8 cellular contexts compared by ENCODE assay signal in the genomic region with DNA sequence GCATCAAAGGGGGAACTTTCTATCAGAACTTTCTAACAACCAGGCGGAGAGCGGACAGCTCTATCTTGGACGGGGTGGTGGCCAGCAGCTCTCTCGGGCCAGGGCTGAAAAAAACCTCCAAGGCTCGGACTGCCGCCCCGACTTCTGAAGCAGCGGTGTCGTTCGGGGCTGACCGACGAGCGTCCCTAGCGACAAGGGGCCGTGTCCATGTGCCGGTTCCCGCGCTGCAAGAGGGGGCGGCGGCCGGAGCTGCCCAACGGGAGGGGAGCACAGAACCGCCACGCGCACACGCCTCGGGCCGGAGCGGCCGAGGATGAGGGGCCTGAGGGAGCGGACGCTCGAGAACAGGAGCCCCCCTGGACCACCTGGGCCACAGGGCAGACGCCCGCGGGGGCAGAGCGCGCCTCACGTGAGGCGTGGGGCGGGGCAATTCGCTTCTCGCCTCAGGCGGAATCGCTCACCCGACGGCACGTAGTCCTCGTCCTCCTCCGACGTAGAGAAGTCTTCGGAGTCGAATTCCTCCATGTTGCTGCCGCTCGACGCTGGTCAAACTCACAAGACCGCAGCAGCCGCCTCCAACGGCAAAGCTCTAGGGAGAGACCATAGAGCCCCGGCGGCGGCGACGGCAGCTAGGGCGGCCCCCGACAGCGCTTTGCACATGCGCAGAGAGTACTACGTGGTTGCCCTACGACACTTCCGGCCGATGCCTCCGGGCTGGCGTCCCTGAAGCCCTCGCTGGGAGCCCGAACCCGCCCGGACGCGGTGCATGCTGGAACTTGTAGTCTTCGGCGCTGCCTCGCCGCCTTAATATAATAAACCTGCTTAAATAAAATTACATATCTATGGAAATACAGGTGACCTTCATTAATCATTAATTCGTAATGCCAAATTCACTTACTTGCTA. TPM values are rescaled to one million over a fixed set of nuclear protein-coding genes. Genes with fewer than 3 reads are reported as not detected.
A peak's percentile ranks its signal among the peaks of the same experiment; 100 is the strongest.
DNase-seq lines count a peak whose midpoint lies in the region; ATAC-seq and TF ChIP-seq lines count a peak whose summit lies in the region.

CFDP1 (minus strand) TSS at position 676 of the 904 bp plus-strand sequence; CDS start at position 525, 151 bp downstream.

- peak within 1 kb of the TSS; percentile 68 for H3K9ac ChIP-seq in DND-41 (ENCODE audit: low read depth, low read length)

- POLR2A ChIA-PET in naive thymus-derived CD4-positive, alpha-beta T cell (lab: Charles Lee): interaction anchor here (0.6 to 2.9 kb wide), 19 partner anchors 9 to 1758 kb away, joined by 3 to 25 read pairs (median 5); partner anchors contain the start of genes ADAT1, GABARAPL2, KARS1 and TERF2IP

- no peaks in the 10 kb centered on the region for H3K27me3 Mint-ChIP-seq in naive thymus-derived CD4-positive, alpha-beta T cell
- H3K27me3 Mint-ChIP-seq in stimulated activated naive B cell treated with anti-CD40 and anti-IgM and Interleukin-4, amounts not matched to agents 10 μg/mL and 1 μg/mL and 100 μg/mL, for 72 hours: no peaks in the 10 kb centered on the region

- intact Hi-C loops in naive thymus-derived CD4-positive, alpha-beta T cell (cut with micrococcal nuclease): loop anchor here (1.0 to 10.0 kb wide), 14 partner anchors 31 to 1757 kb away; partner anchors contain the start of genes ADAT1 (in 2 of the 2), GABARAPL2 (in 2 of the 2), KARS1 (in 2 of the 2) and TERF2IP (in 2 of the 2)

- peak within 1 kb of the TSS; percentile 76 for H3K4me2 ChIP-seq in DND-41 (ENCODE audit: insufficient read depth, low read length)

- CTCF ChIA-PET in naive thymus-derived CD4-positive, alpha-beta T cell (lab: Charles Lee): interaction anchor here (0.8 to 1.5 kb wide), 6 partner anchors 14 to 83 kb away, joined by 3 to 9 read pairs (median 4); partner anchors contain the start of gene TMEM170A

- peaks cover 19 to 53% (median 43%) of the 10 kb centered on the region in 7 donors for H3K4me1 Mint-ChIP-seq in naive thymus-derived CD4-positive, alpha-beta T cell
- H3K4me1 Mint-ChIP-seq in stimulated activated naive B cell treated with anti-CD40 and anti-IgM and Interleukin-4, amounts not matched to agents 10 μg/mL and 1 μg/mL and 100 μg/mL, for 72 hours: peaks cover 13 to 41% of the 10 kb centered on the region in 2 donors

- H3K27ac Mint-ChIP-seq in naive thymus-derived CD4-positive, alpha-beta T cell: peak within 1 kb of the TSS; percentile 94 to 100 (median 97)
- peak within 1 kb of the TSS; percentile 93 for H3K27ac Mint-ChIP-seq in stimulated activated naive B cell treated with anti-CD40 and anti-IgM and Interleukin-4, amounts not matched to agents 10 μg/mL and 1 μg/mL and 100 μg/mL, for 72 hours

- H3K4me1 ChIP-seq in DND-41 (ENCODE audit: insufficient read depth, low read length): peaks cover 41% of the 10 kb centered on the region
- peaks cover 5 to 9% of the 10 kb centered on the region in 2 donors for H3K4me1 ChIP-seq in naive thymus-derived CD4-positive, alpha-beta T cell (ENCODE audit: control insufficient read depth in 2 of 2, insufficient read depth in 2 of 2, low read length in 2 of 2)

- H3K4me3 ChIP-seq in DND-41 (ENCODE audit: low read depth in 1 of 2, low read length in 2 of 2): peak within 1 kb of the TSS; percentile 58 to 67
- H3K4me3 ChIP-seq in naive thymus-derived CD4-positive, alpha-beta T cell (ENCODE audit: low read length): peak within 1 kb of the TSS; percentile 92

- peaks cover 0 to 13% (median 3%) of the 10 kb centered on the region in 5 donors for H3K36me3 Mint-ChIP-seq in naive thymus-derived CD4-positive, alpha-beta T cell
- peaks cover 5 to 16% of the 10 kb centered on the region in 2 donors for H3K36me3 Mint-ChIP-seq in stimulated activated naive B cell treated with anti-CD40 and anti-IgM and Interleukin-4, amounts not matched to agents 10 μg/mL and 1 μg/mL and 100 μg/mL, for 72 hours

- H3K27ac ChIP-seq in DND-41 (ENCODE audit: low read length): peak within 1 kb of the TSS; percentile 73
- peak within 1 kb of the TSS; percentile 94 for H3K27ac ChIP-seq in naive thymus-derived CD4-positive, alpha-beta T cell (ENCODE audit: low read depth, low read length)

- no peaks in the 10 kb centered on the region; the same call in none of the 2 replicates for H3K36me3 ChIP-seq in DND-41 (ENCODE audit: insufficient read depth, low read length)
- H3K36me3 ChIP-seq in naive thymus-derived CD4-positive, alpha-beta T cell (ENCODE audit: control insufficient read depth in 2 of 3, insufficient read depth in 3 of 3, low read length in 3 of 3): peaks cover 0 to 6% (median 0%) of the 10 kb centered on the region in 3 experiments

- no peaks in the 10 kb centered on the region for H3K9me3 ChIP-seq in DND-41 (ENCODE audit: insufficient read depth, low read length, severe bottlenecking)
- no peaks in the 10 kb centered on the region for H3K9me3 ChIP-seq in naive thymus-derived CD4-positive, alpha-beta T cell (ENCODE audit: control insufficient read depth in 2 of 3, low read length in 3 of 3)

- no peaks in the 10 kb centered on the region for H4K20me1 ChIP-seq in DND-41 (ENCODE audit: insufficient read depth, low read length)

- peak; percentile 95 for DNase-seq in DND-41
- peak; percentile 91 to 93 for DNase-seq in Kasumi-1 (lab: John Stamatoyannopoulos, UW)
- peak; percentile 92 for DNase-seq in RPMI7951 (ENCODE audit: low read depth)
- DNase-seq in activated T-helper 1 cell treated with anti-CD3 and anti-CD28 coated beads, Interleukin-2, amount 50 U/mL, for 16 hours (ENCODE audit: low read depth in 1 of 2, low spot score in 1 of 2): peak; percentile 90 to 91
- peak; percentile 92 for DNase-seq in fibroblast of gingiva (ENCODE audit: low read depth)
- DNase-seq in naive thymus-derived CD4-positive, alpha-beta T cell: peak; percentile 93 to 98 (median 95)
- peak; percentile 92 for DNase-seq in stimulated activated naive B cell treated with anti-CD40 and anti-IgM and Interleukin-4, amounts not matched to agents 10 μg/mL and 1 μg/mL and 100 μg/mL, for 72 hours

- peaks cover 0 to 13% (median 0%) of the 10 kb centered on the region in 11 donors for H3K9me3 Mint-ChIP-seq in naive thymus-derived CD4-positive, alpha-beta T cell
- H3K9me3 Mint-ChIP-seq in stimulated activated naive B cell treated with anti-CD40 and anti-IgM and Interleukin-4, amounts not matched to agents 10 μg/mL and 1 μg/mL and 100 μg/mL, for 72 hours: no peaks in the 10 kb centered on the region

- TF ChIP-seq CTCF in DND-41 (IDR thresholded peaks at IDR 0.05; ENCODE audit: borderline replicate concordance, extremely low read depth, low read length, poor library complexity, severe bottlenecking): no peak

- H2AFZ ChIP-seq in DND-41 (ENCODE audit: low read depth, low read length): peak within 1 kb of the TSS; percentile 85

- peaks cover 51% of the 10 kb centered on the region for H3K79me2 ChIP-seq in DND-41 (ENCODE audit: insufficient read depth, low read length)

- no peaks in the 10 kb centered on the region for H3K27me3 ChIP-seq in DND-41 (ENCODE audit: insufficient read depth, low read length, poor library complexity)
- H3K27me3 ChIP-seq in naive thymus-derived CD4-positive, alpha-beta T cell (ENCODE audit: control insufficient read depth in 2 of 2, insufficient read depth in 2 of 2, low read length in 2 of 2): no peaks in the 10 kb centered on the region

- ATAC-seq in DND-41 (ENCODE audit: insufficient read depth, low read depth) (peak; percentile 90), GM21825 (IDR thresholded peaks at IDR 0.05; ENCODE audit: unreplicated experiment) (peak; percentile 93)
- peak; percentile 92 for ATAC-seq in naive thymus-derived CD4-positive, alpha-beta T cell
- peak; percentile 93 to 95 for ATAC-seq in stimulated activated naive B cell treated with anti-CD40 and anti-IgM and Interleukin-4, amounts not matched to agents 10 μg/mL and 1 μg/mL and 100 μg/mL, for 72 hours (replicated peaks)

- peak within 1 kb of the TSS; percentile 87 to 99 (median 94) for H3K4me3 Mint-ChIP-seq in naive thymus-derived CD4-positive, alpha-beta T cell
- peak within 1 kb of the TSS; percentile 89 for H3K4me3 Mint-ChIP-seq in stimulated activated naive B cell treated with anti-CD40 and anti-IgM and Interleukin-4, amounts not matched to agents 10 μg/mL and 1 μg/mL and 100 μg/mL, for 72 hours

RNA-seq across cellular contexts. Expression of gene CFDP1, which starts in this region (rescaled TPM):
- 82.6 and 86.9 TPM in 2 replicates for total RNA-seq in RPMI7951 (2014; rRNA removed; shearing (Covaris generic))
- 10 to 100 TPM; 34.9 to 41.4 (median 39.4) TPM for total RNA-seq in naive thymus-derived CD4-positive, alpha-beta T cell
- 10 to 100 TPM; 36.6 to 42.1 TPM for polyA plus RNA-seq in naive thymus-derived CD4-positive, alpha-beta T cell

Comparison
In these comparisons a context has a peak if more than half of its experiments do, and no peak if none do; other contexts are left out.
1. Peak in every context shown above with its lines: DNase-seq, ATAC-seq, H3K4me3 ChIP-seq and H3K27ac ChIP-seq.